ENCODE assay signal across 14 cellular contexts in the genomic region with DNA sequence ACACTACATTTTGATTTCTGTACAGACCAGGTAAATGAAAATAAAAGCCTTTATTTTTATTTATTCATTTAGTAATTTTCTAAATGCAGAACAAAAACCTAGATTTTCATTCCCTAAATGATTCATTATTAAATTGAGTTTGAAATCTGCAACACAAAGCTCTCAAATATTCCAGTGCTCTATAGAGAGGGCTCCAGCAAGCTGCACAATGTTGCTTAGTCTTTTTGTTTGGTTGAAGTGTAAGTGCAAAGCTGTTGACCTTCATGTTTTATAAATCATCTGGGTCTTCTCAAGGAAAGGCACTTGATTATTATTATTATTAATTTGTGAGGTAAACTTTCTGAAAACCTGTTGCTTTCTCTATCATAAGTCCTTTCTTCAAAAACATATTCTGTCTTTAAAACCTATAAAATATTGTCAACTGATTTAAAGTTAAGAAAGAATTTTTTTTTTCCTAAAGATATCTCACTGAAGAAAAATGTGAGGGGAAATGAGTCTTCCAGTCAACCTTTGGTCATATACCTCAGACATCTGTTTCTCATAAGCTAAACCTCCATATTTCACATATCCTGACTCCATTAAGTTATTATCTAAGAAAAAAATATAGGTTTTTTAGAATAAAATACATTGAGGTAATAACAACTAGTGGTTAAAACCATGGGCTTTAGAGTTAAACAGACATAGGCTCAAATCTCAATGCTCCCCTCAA.
DNase-seq lines count a peak whose midpoint lies in the region; ATAC-seq and TF ChIP-seq lines count a peak whose summit lies in the region.
"Had no signal": no experiment of that assay in that cellular context is flagged by ENCODE, and none has a peak within 500 bp of the region (broad histone marks: within the 10 kb centered on the region; RNA-seq: fewer than 3 reads in every experiment).

No MANE protein-coding gene starts in this region.

- no peak overlapping the region for H3K4me2 ChIP-seq in osteoblast (ENCODE audit: insufficient read depth, low read length)
- H3K4me2 ChIP-seq: BLaER1 treated with 17β-estradiol and CSF1 and Interleukin-3, amounts not matched to agents 10 nM and 100 nM had no signal

- peak overlapping the region; percentile 75 for H3K27ac ChIP-seq in osteoblast (ENCODE audit: low read depth, low read length)
- H3K27ac ChIP-seq: BLaER1 treated with 17β-estradiol and CSF1 and Interleukin-3, amounts not matched to agents 10 nM and 100 nM had no signal

- H3K9me3 ChIP-seq in osteoblast (ENCODE audit: low read depth, low read length) = no peaks in the 10 kb centered on the region
- H3K9me3 ChIP-seq: BLaER1 treated with 17β-estradiol and CSF1 and Interleukin-3, amounts not matched to agents 10 nM and 100 nM; MG63 had no signal

- H2AFZ ChIP-seq in osteoblast (ENCODE audit: low read length) = no peak overlapping the region

- H4K20me1 ChIP-seq in osteoblast (ENCODE audit: insufficient read depth, low read length) = no peaks in the 10 kb centered on the region
- H4K20me1 ChIP-seq: BLaER1 treated with 17β-estradiol and CSF1 and Interleukin-3, amounts not matched to agents 10 nM and 100 nM had no signal

- no peaks in the 10 kb centered on the region for H3K36me3 ChIP-seq in osteoblast (ENCODE audit: insufficient read depth, low read length)
- H3K36me3 ChIP-seq: BLaER1 treated with 17β-estradiol and CSF1 and Interleukin-3, amounts not matched to agents 10 nM and 100 nM; MG63 had no signal

- DNase-seq in Daoy (ENCODE audit: low read depth) = peak; percentile 6
- peak; percentile 10 for DNase-seq in NCI-H226
- DNase-seq in fibroblast of gingiva (ENCODE audit: low read depth) = peak; percentile 3
- peak; percentile 49 for DNase-seq in osteoblast (ENCODE audit: insufficient read length, low spot score, missing footprints)
- no peak for DNase-seq in H4 (ENCODE audit: low spot score)
- DNase-seq: DMS 273 treated with DMSO at 0.1 percent for 48 hours, MG63, NCI-H1092 treated with DMSO at 0.1 percent for 48 hours, NCI-H1694 treated with DMSO at 0.1 percent for 48 hours had no signal

- peaks cover 10% of the 10 kb centered on the region for H3K4me1 ChIP-seq in osteoblast (ENCODE audit: insufficient read depth, low read length)
- H3K4me1 ChIP-seq: BLaER1 treated with 17β-estradiol and CSF1 and Interleukin-3, amounts not matched to agents 10 nM and 100 nM had no signal

- ATAC-seq in GM19467 (IDR thresholded peaks at IDR 0.05; ENCODE audit: unreplicated experiment) (no peak), GM21737 (IDR thresholded peaks at IDR 0.05; ENCODE audit: unreplicated experiment) (no peak), HG02763 (IDR thresholded peaks at IDR 0.05; ENCODE audit: unreplicated experiment) (no peak)
- ATAC-seq: GM12878 had no signal

- H3K27me3 ChIP-seq in osteoblast (ENCODE audit: insufficient read depth, low read length) = no peaks in the 10 kb centered on the region
- H3K27me3 ChIP-seq: BLaER1 treated with 17β-estradiol and CSF1 and Interleukin-3, amounts not matched to agents 10 nM and 100 nM; MG63 had no signal

- no peaks in the 10 kb centered on the region for H3K79me2 ChIP-seq in osteoblast (ENCODE audit: insufficient read depth, low read length)

- no peak for TF ChIP-seq CTCF in osteoblast (IDR thresholded peaks at IDR 0.05; ENCODE audit: extremely low read depth, low read depth, low read length)

- no peak overlapping the region for H3K4me3 ChIP-seq in osteoblast (ENCODE audit: insufficient read depth, low read length)
- H3K4me3 ChIP-seq: BLaER1 treated with 17β-estradiol and CSF1 and Interleukin-3, amounts not matched to agents 10 nM and 100 nM; GM12878; MG63 had no signal
